Comparison of ENCODE assay signal across 8 cellular contexts in genomic region chr7:121395494-121395960, GRCh38. TPM values are rescaled to one million over a fixed set of nuclear protein-coding genes. Genes with fewer than 3 reads are reported as not detected.
DNase-seq lines count a peak whose midpoint lies in the region; ATAC-seq and TF ChIP-seq lines count a peak whose summit lies in the region.

No MANE protein-coding gene starts in this region.

- no peaks in the 10 kb centered on the region for H3K9me3 ChIP-seq in CD8-positive, alpha-beta T cell (ENCODE audit: low read length)
- H3K9me3 ChIP-seq in SU-DHL-6 (ENCODE audit: insufficient read depth, low read length) (no peaks in the 10 kb centered on the region), body of pancreas (no peaks in the 10 kb centered on the region)

- peaks cover 21% of the 10 kb centered on the region for H3K4me1 ChIP-seq in CD8-positive, alpha-beta T cell (ENCODE audit: insufficient read depth, low read length)
- H3K4me1 ChIP-seq in body of pancreas = peaks cover 48% of the 10 kb centered on the region

- peak overlapping the region; percentile 83 for H2AFZ ChIP-seq in SU-DHL-6 (ENCODE audit: low read depth, low read length, severe bottlenecking)

- H3K27ac Mint-ChIP-seq in CD8-positive, alpha-beta T cell = peak overlapping the region; percentile 88

- no peaks in the 10 kb centered on the region for H3K9me3 Mint-ChIP-seq in CD8-positive, alpha-beta T cell

- H3K27ac ChIP-seq in CD8-positive, alpha-beta T cell (ENCODE audit: low read depth, low read length) = peak overlapping the region; percentile 59
- H3K27ac ChIP-seq in SU-DHL-6 (ENCODE audit: low read depth, low read length) = peak overlapping the region; percentile 67
- H3K27ac ChIP-seq in body of pancreas = peak overlapping the region; percentile 83 to 95 (median 92)

- H3K9ac ChIP-seq in SU-DHL-6 (ENCODE audit: low read length) = peak overlapping the region; percentile 78

- no peaks in the 10 kb centered on the region for H3K27me3 ChIP-seq in CD8-positive, alpha-beta T cell (ENCODE audit: insufficient read depth, low read length)
- H3K27me3 ChIP-seq in SU-DHL-6 (ENCODE audit: low read length) = no peaks in the 10 kb centered on the region
- H3K27me3 ChIP-seq in body of pancreas = no peaks in the 10 kb centered on the region
- no peaks in the 10 kb centered on the region for H3K27me3 ChIP-seq in kidney epithelial cell (ENCODE audit: control insufficient read depth, insufficient read depth, low read length)

- H3K4me1 Mint-ChIP-seq in CD8-positive, alpha-beta T cell (ENCODE audit: low read depth) = peaks cover 44% of the 10 kb centered on the region

- H3K36me3 ChIP-seq in CD8-positive, alpha-beta T cell (ENCODE audit: insufficient read depth, low read length) = no peaks in the 10 kb centered on the region
- H3K36me3 ChIP-seq in SU-DHL-6 (ENCODE audit: low read length) (peaks cover 19% of the 10 kb centered on the region), body of pancreas (replicated peaks in 1 of 2; ENCODE audit: insufficient read depth in 1 of 2, low read depth in 2 of 2) (no peaks in the 10 kb centered on the region), kidney epithelial cell (ENCODE audit: control insufficient read depth, insufficient read depth, low read length) (no peaks in the 10 kb centered on the region)

- no peaks in the 10 kb centered on the region for H3K27me3 Mint-ChIP-seq in CD8-positive, alpha-beta T cell (ENCODE audit: low read depth)

- H3K4me2 ChIP-seq in SU-DHL-6 (ENCODE audit: low read depth, low read length, poor library complexity, severe bottlenecking) = peak overlapping the region; percentile 91

- DNase-seq in CD8-positive, alpha-beta T cell = peak; percentile 19 to 69 (median 47)
- DNase-seq in body of pancreas (peak; percentile 33 to 54 (median 38)), kidney epithelial cell (ENCODE audit: low read depth) (no peak), NCI-H1092 treated with DMSO at 0.1 percent for 48 hours (lab: John Stamatoyannopoulos, UW) (no peak)
- peak; percentile 42 to 49 for DNase-seq in stimulated activated CD4-positive, alpha-beta T cell treated with anti-CD3 and anti-CD28 coated beads, Interleukin-4, amount 100 ng/mL, for 4 hours

- POLR2A ChIA-PET in CD8-positive, alpha-beta T cell (lab: Charles Lee) = interaction anchor here (0.8 to 3.1 kb wide), 8 partner anchors 9 to 46 kb away, joined by 3 to 19 read pairs (median 4); no protein-coding TSS in a partner anchor

- H3K4me3 Mint-ChIP-seq in CD8-positive, alpha-beta T cell = peak overlapping the region; percentile 88

- no peaks in the 10 kb centered on the region for H3K9me2 ChIP-seq in SU-DHL-6 (replicated peaks; ENCODE audit: insufficient read depth, low read length)

- H3K4me3 ChIP-seq in CD8-positive, alpha-beta T cell (ENCODE audit: low read depth, low read length) = peak overlapping the region; percentile 78
- H3K4me3 ChIP-seq in SU-DHL-6 (ENCODE audit: insufficient read depth, low read length, poor library complexity, severe bottlenecking) (peak overlapping the region; percentile 89), body of pancreas (peak overlapping the region; percentile 82 to 84), kidney epithelial cell (ENCODE audit: low read depth, low read length) (peak overlapping the region; percentile 84)

- no peak for TF ChIP-seq POLR2A in body of pancreas (IDR thresholded peaks at IDR 0.05)

- H3K36me3 Mint-ChIP-seq in CD8-positive, alpha-beta T cell = peaks cover 5% of the 10 kb centered on the region

- TF ChIP-seq CTCF in CD8-positive, alpha-beta T cell (IDR thresholded peaks at IDR 0.05) = no peak
- no peak for TF ChIP-seq CTCF in SU-DHL-6 (IDR thresholded peaks at IDR 0.05; ENCODE audit: insufficient read depth, low read length, poor library complexity, severe bottlenecking)
- no peak for TF ChIP-seq CTCF in body of pancreas (IDR thresholded peaks at IDR 0.05)
- no peak for TF ChIP-seq CTCF in kidney epithelial cell (IDR thresholded peaks at IDR 0.05; ENCODE audit: insufficient read depth, low read length, poor library complexity, severe bottlenecking)

- peaks cover 50% of the 10 kb centered on the region for H3K79me2 ChIP-seq in SU-DHL-6 (ENCODE audit: insufficient read depth, low read length)

- H4K20me1 ChIP-seq in SU-DHL-6 (ENCODE audit: low read depth, low read length) = peaks cover 15% of the 10 kb centered on the region

- H3F3A ChIP-seq in SU-DHL-6 (ENCODE audit: insufficient read depth) = peaks cover 6% of the 10 kb centered on the region; the same call in 1 of the 2 replicates

- CTCF ChIA-PET in CD8-positive, alpha-beta T cell (lab: Charles Lee) = interaction anchor here (0.7 to 4.8 kb wide), 22 partner anchors 10 to 152 kb away, joined by 3 to 45 read pairs (median 4); no protein-coding TSS in a partner anchor

- 1% methylated on average over 14 to 16 of the region's 30 CpGs for WGBS in body of pancreas, 2 donors

- intact Hi-C loops in CD8-positive, alpha-beta T cell (cut with DNase I, micrococcal nuclease) = loop anchor here in 1 of 2 experiments (10.0 kb wide), 1 partner anchor 441 kb away; the partner anchor contains the start of gene ING3
- intact Hi-C loops in body of pancreas (cut with DNase I) = no loop called here

- peak; percentile 69 for ATAC-seq in CD8-positive, alpha-beta T cell
- ATAC-seq in GM19328 (IDR thresholded peaks at IDR 0.05; ENCODE audit: unreplicated experiment) (peak; percentile 40), HG03442 (IDR thresholded peaks at IDR 0.05; ENCODE audit: unreplicated experiment) (peak; percentile 36), body of pancreas (peak; percentile 28)

RNA-seq across cellular contexts. Expression of gene FAM3C, which starts 0.6 kb away (rescaled TPM):
- total RNA-seq in CD8-positive, alpha-beta T cell = 10 to 100 TPM; 11.7 to 11.9 TPM
- total RNA-seq in body of pancreas (10 to 100 TPM; 33.6 to 69.3 TPM), kidney epithelial cell (73.1 and 89.7 TPM in 2 replicates)

Comparison
In these comparisons a context has a peak if more than half of its experiments do, and no peak if none do; other contexts are left out.
1. DNase-seq: peak in CD8-positive, alpha-beta T cell (7 of 7), body of pancreas (4 of 4) and stimulated activated CD4-positive, alpha-beta T cell treated with anti-CD3 and anti-CD28 coated beads, Interleukin-4, amount 100 ng/mL, for 4 hours (2 of 2); none in kidney epithelial cell (single experiment) and NCI-H1092 treated with DMSO at 0.1 percent for 48 hours (single experiment).
2. Peak in every context shown above with its lines, with median percentiles within 50 percentile points of each other: ATAC-seq, H3K27ac ChIP-seq and H3K4me3 ChIP-seq.